Comparison of ENCODE assay signal across 20 cellular contexts in genomic region chr17:10798332-10798749, GRCh38. TPM values are rescaled to one million over a fixed set of nuclear protein-coding genes. Genes with fewer than 3 reads are reported as not detected.
DNase-seq lines count a peak whose midpoint lies in the region; ATAC-seq and TF ChIP-seq lines count a peak whose summit lies in the region.
"Had no signal": no experiment of that assay in that cellular context is flagged by ENCODE, and none has a peak within 500 bp of the region (broad histone marks: within the 10 kb centered on the region; RNA-seq: fewer than 3 reads in every experiment).

No MANE protein-coding gene starts in this region.

- no peak overlapping the region for H3K27ac ChIP-seq in BLaER1
- peak overlapping the region; percentile 72 for H3K27ac ChIP-seq in VCaP
- no peak overlapping the region for H3K27ac ChIP-seq in right cardiac atrium (ENCODE audit: low read length)
- H3K27ac ChIP-seq in muscle layer of duodenum (ENCODE audit: low read length), result peak overlapping the region; percentile 92
- H3K27ac ChIP-seq: A549 had no signal

- no peaks in the 10 kb centered on the region for H3K36me3 ChIP-seq in BLaER1
- no peaks in the 10 kb centered on the region for H3K36me3 ChIP-seq in muscle layer of duodenum (ENCODE audit: control insufficient read depth in 1 of 2, insufficient read depth in 2 of 2, low read length in 2 of 2)
- H3K36me3 ChIP-seq: tibial nerve had no signal

- no peaks in the 10 kb centered on the region for H3K9me3 ChIP-seq in BLaER1
- H3K9me3 ChIP-seq in right cardiac atrium (ENCODE audit: control insufficient read depth, low read length), result no peaks in the 10 kb centered on the region
- no peaks in the 10 kb centered on the region for H3K9me3 ChIP-seq in muscle layer of duodenum (ENCODE audit: control insufficient read depth in 1 of 2, low read length in 2 of 2)
- H3K9me3 ChIP-seq: A549, tibial nerve had no signal

- H3K4me3 ChIP-seq in BLaER1, result no peak overlapping the region
- no peak overlapping the region for H3K4me3 ChIP-seq in right cardiac atrium (ENCODE audit: low read length)
- H3K4me3 ChIP-seq in muscle layer of duodenum (ENCODE audit: low read depth in 1 of 2, low read length in 2 of 2), result peak overlapping the region in 1 of 2 donors; percentile 26
- H3K4me3 ChIP-seq: A549, tibial nerve had no signal

- DNase-seq in right cardiac atrium (no peak), NCI-H1694 (lab: John Stamatoyannopoulos, UW) (no peak)
- no peak for DNase-seq in stimulated activated CD4-positive, alpha-beta T cell treated with anti-CD3 and anti-CD28 coated beads, Interleukin-12 subunit alpha, Interleukin-12 subunit beta, amount 100 ng/mL, for 4 hours
- DNase-seq: activated CD8-positive, alpha-beta T cell treated with anti-CD3 and anti-CD28 coated beads for 36 hours; CD8-positive, alpha-beta memory T cell; HCEC 1CT; immature natural killer cell; naive thymus-derived CD8-positive, alpha-beta T cell; NCI-H2081; retina; stimulated activated CD4-positive, alpha-beta T cell treated with anti-CD3 and anti-CD28 coated beads, Interleukin-4, amount 100 ng/mL, for 24 hours had no signal

- 43% methylated on average over 3 of the region's 3 CpGs for WGBS in right cardiac atrium

- peak; percentile 56 to 68 for ATAC-seq in right cardiac atrium
- no peak for ATAC-seq in GM19035 (IDR thresholded peaks at IDR 0.05; ENCODE audit: unreplicated experiment)
- ATAC-seq in HG02885 (IDR thresholded peaks at IDR 0.05; ENCODE audit: poor library complexity, unreplicated experiment), result no peak
- ATAC-seq: activated CD8-positive, alpha-beta T cell treated with anti-CD3 and anti-CD28 coated beads for 36 hours; naive thymus-derived CD8-positive, alpha-beta T cell had no signal

- intact Hi-C loops in right cardiac atrium (cut with DNase I), result no loop called here

- H4K20me1 ChIP-seq in BLaER1, result no peaks in the 10 kb centered on the region

- peaks cover 32% of the 10 kb centered on the region for H3K4me1 ChIP-seq in BLaER1
- peaks cover 6% of the 10 kb centered on the region for H3K4me1 ChIP-seq in right cardiac atrium (ENCODE audit: control insufficient read depth, insufficient read depth, low read length)
- H3K4me1 ChIP-seq in muscle layer of duodenum (ENCODE audit: control insufficient read depth in 1 of 2, insufficient read depth in 2 of 2, low read length in 2 of 2), result peaks cover 0 to 8% of the 10 kb centered on the region in 2 donors
- H3K4me1 ChIP-seq: A549 had no signal

- H3K27me3 ChIP-seq in BLaER1, result no peaks in the 10 kb centered on the region
- no peaks in the 10 kb centered on the region for H3K27me3 ChIP-seq in right cardiac atrium (ENCODE audit: control insufficient read depth, insufficient read depth)
- H3K27me3 ChIP-seq in muscle layer of duodenum (ENCODE audit: low read depth, low read length), result no peaks in the 10 kb centered on the region
- H3K27me3 ChIP-seq: tibial nerve had no signal

- no peak overlapping the region for H3K9ac ChIP-seq in BLaER1

- peak overlapping the region; percentile 63 for H3K4me2 ChIP-seq in BLaER1
- H3K4me2 ChIP-seq: A549 had no signal

- TF ChIP-seq CTCF in VCaP (conservative IDR thresholded peaks at IDR 0.05), result no peak

RNA-seq across cellular contexts. Expression of gene TMEM238L, which starts 5.6 kb away (rescaled TPM):
- not detected for total RNA-seq in right cardiac atrium
- not detected for polyA plus RNA-seq in right cardiac atrium
- total RNA-seq: activated CD8-positive, alpha-beta T cell treated with anti-CD3 and anti-CD28 coated beads for 36 hours; activated T-helper 1 cell treated with anti-CD3 and anti-CD28 coated beads, Interleukin-12 subunit alpha, Interleukin-12 subunit beta, Interleukin-2, Interleukin-4 antibody, amounts not matched to agents 30 ng/mL and 10 ng/mL and 1 ng/mL, durations not matched to agents 14 hours and 24 hours and 36 hours; CD8-positive, alpha-beta memory T cell; glomerular endothelial cell; naive thymus-derived CD8-positive, alpha-beta T cell; tibial nerve had no signal
- polyA plus RNA-seq: A549; CD8-positive, alpha-beta memory T cell; immature natural killer cell had no signal

RNA-seq across cellular contexts. Expression of gene PIRT, which starts 39.5 kb away (rescaled TPM):
- under 1 TPM in 1 of 4 donors, not detected in 3; 0.11 TPM for total RNA-seq in right cardiac atrium
- polyA plus RNA-seq in right cardiac atrium, result 0.02 TPM
- total RNA-seq: activated CD8-positive, alpha-beta T cell treated with anti-CD3 and anti-CD28 coated beads for 36 hours; activated T-helper 1 cell treated with anti-CD3 and anti-CD28 coated beads, Interleukin-12 subunit alpha, Interleukin-12 subunit beta, Interleukin-2, Interleukin-4 antibody, amounts not matched to agents 30 ng/mL and 10 ng/mL and 1 ng/mL, durations not matched to agents 14 hours and 24 hours and 36 hours; CD8-positive, alpha-beta memory T cell; glomerular endothelial cell; naive thymus-derived CD8-positive, alpha-beta T cell; tibial nerve had no signal
- polyA plus RNA-seq: A549; CD8-positive, alpha-beta memory T cell; immature natural killer cell; naive thymus-derived CD8-positive, alpha-beta T cell had no signal

Comparison
In these comparisons a context has a peak if more than half of its experiments do, and no peak if none do; other contexts are left out.
1. H3K27ac ChIP-seq: peak in VCaP (single experiment) and muscle layer of duodenum (single experiment); none in BLaER1 (single experiment) and right cardiac atrium (single experiment).
2. ATAC-seq: peak in right cardiac atrium (2 of 2); none in GM19035 (single experiment) and HG02885 (single experiment).